In genomic region chr16:24537474-24538337, GRCh38 we compare ENCODE assay signal across 13 cellular contexts. TPM values are rescaled to one million over a fixed set of nuclear protein-coding genes. Genes with fewer than 3 reads are reported as not detected.
A peak's percentile ranks its signal among the peaks of the same experiment; 100 is the strongest.
DNase-seq lines count a peak whose midpoint lies in the region; ATAC-seq and TF ChIP-seq lines count a peak whose summit lies in the region.
"Had no signal": no experiment of that assay in that cellular context is flagged by ENCODE, and none has a peak within 500 bp of the region (broad histone marks: within the 10 kb centered on the region; RNA-seq: fewer than 3 reads in every experiment).

No MANE protein-coding gene starts in this region.

- peak; percentile 59 for DNase-seq in NCI-H2227 (lab: John Stamatoyannopoulos, UW; ENCODE audit: unreplicated experiment)
- no peak for DNase-seq in NCI-H2227 treated with DMSO at 0.1 percent for 48 hours (lab: John Stamatoyannopoulos, UW)
- peak; percentile 12 for DNase-seq in GM23338 (ENCODE audit: low spot score)
- no peak for DNase-seq in T-helper 17 cell
- DNase-seq in mesendoderm: no peak
- DNase-seq in stimulated activated CD4-positive, alpha-beta T cell treated with anti-CD3 and anti-CD28 coated beads, Interleukin-1b, Interleukin-23, amount 100 ng/mL, for 48 hours: no peak
- DNase-seq: activated naive CD4-positive, alpha-beta T cell; mucosa of descending colon; retina; substantia nigra; WERI-Rb-1 had no signal

- no peaks in the 10 kb centered on the region for H3K9me2 ChIP-seq in GM23338 (ENCODE audit: insufficient read depth)

- no peak overlapping the region for H3K9ac ChIP-seq in mesendoderm (ENCODE audit: low read length)

- H3K4me3 Mint-ChIP-seq in GM23338 (peak overlapping the region; percentile 24; the same call in 2 of the 3 replicates), T-helper 17 cell (peak overlapping the region; percentile 79)

- no peak overlapping the region for H3K4me3 ChIP-seq in GM23338
- no peak overlapping the region for H3K4me3 ChIP-seq in mesendoderm (ENCODE audit: low read length)
- H3K4me3 ChIP-seq: mucosa of descending colon had no signal

- H4K5ac ChIP-seq in mesendoderm (ENCODE audit: low read length): no peak overlapping the region

- H3K18ac ChIP-seq in mesendoderm (ENCODE audit: low read length): no peak overlapping the region

- peaks cover 10% of the 10 kb centered on the region for H3K4me1 Mint-ChIP-seq in GM23338
- peaks cover 22% of the 10 kb centered on the region for H3K4me1 Mint-ChIP-seq in T-helper 17 cell

- no CpG with 5 or more reads among the region's 16 CpGs for WGBS in mesendoderm (ENCODE audit: extremely low coverage, insufficient coverage, low lambda C conversion rate)

- H2BK120ac ChIP-seq in mesendoderm (ENCODE audit: low read depth, low read length): no peak overlapping the region

- no peaks in the 10 kb centered on the region for H3K9me3 ChIP-seq in T-helper 17 cell (ENCODE audit: control insufficient read depth, low read length, poor library complexity, severe bottlenecking)
- H3K9me3 ChIP-seq: mucosa of descending colon had no signal

- peak overlapping the region; percentile 15 for H3K56ac ChIP-seq in mesendoderm (ENCODE audit: low read length)

- H3K27ac ChIP-seq in GM23338 (ENCODE audit: low read depth): no peak overlapping the region
- H3K27ac ChIP-seq in mesendoderm (ENCODE audit: low read depth, low read length): no peak overlapping the region

- H3K4me2 ChIP-seq in GM23338: no peak overlapping the region
- no peak overlapping the region for H3K4me2 ChIP-seq in mesendoderm (ENCODE audit: low read length)

- peaks cover 15% of the 10 kb centered on the region for H4K20me1 ChIP-seq in GM23338 (replicated peaks; ENCODE audit: insufficient read depth)

- H2BK15ac ChIP-seq in mesendoderm (replicated peaks; ENCODE audit: low read depth): no peak overlapping the region

- H3K79me1 ChIP-seq in mesendoderm (ENCODE audit: low read length): no peaks in the 10 kb centered on the region

- H3K36me3 ChIP-seq in GM23338 (ENCODE audit: insufficient read depth) (no peaks in the 10 kb centered on the region), mesendoderm (ENCODE audit: control insufficient read depth, insufficient read depth, low read length) (no peaks in the 10 kb centered on the region)

- H3F3A ChIP-seq in GM23338 (replicated peaks; ENCODE audit: low read depth): no peaks in the 10 kb centered on the region

- H2AK5ac ChIP-seq in mesendoderm (ENCODE audit: low read length): no peak overlapping the region

- peaks cover 18% of the 10 kb centered on the region for H3K4me1 ChIP-seq in GM23338 (ENCODE audit: insufficient read depth)
- peaks cover 2% of the 10 kb centered on the region for H3K4me1 ChIP-seq in mesendoderm (ENCODE audit: control insufficient read depth, low read depth, low read length)

- no peak overlapping the region for H2AFZ ChIP-seq in GM23338

- H3K27me3 ChIP-seq in GM23338 (ENCODE audit: insufficient read depth) (no peaks in the 10 kb centered on the region), mesendoderm (ENCODE audit: insufficient read depth, low read length, poor library complexity) (no peaks in the 10 kb centered on the region)

- peaks cover 12% of the 10 kb centered on the region; the same call in 2 of the 3 replicates for H3K36me3 Mint-ChIP-seq in GM23338 (ENCODE audit: low read depth)
- H3K36me3 Mint-ChIP-seq in T-helper 17 cell (ENCODE audit: low read depth): peaks cover 4% of the 10 kb centered on the region

- H3K23ac ChIP-seq in mesendoderm (ENCODE audit: low read length): no peak overlapping the region

- H3K9me3 Mint-ChIP-seq in GM23338: no peaks in the 10 kb centered on the region; the same call in 2 of the 3 replicates

- H2BK5ac ChIP-seq in mesendoderm (ENCODE audit: low read length): no peak overlapping the region

- no peak for TF ChIP-seq CTCF in GM23338 (conservative IDR thresholded peaks at IDR 0.05; ENCODE audit: low read depth in 2 of 2)

- H4K8ac ChIP-seq in mesendoderm (ENCODE audit: low read depth, low read length): no peak overlapping the region

- ATAC-seq in GM23338: no peak
- no peak for ATAC-seq in T-helper 17 cell
- no peak for ATAC-seq in HG03139 (IDR thresholded peaks at IDR 0.05; ENCODE audit: unreplicated experiment)
- ATAC-seq in GM21447 (IDR thresholded peaks at IDR 0.05; ENCODE audit: unreplicated experiment): no peak
- ATAC-seq: mucosa of descending colon had no signal

- H3K27me3 Mint-ChIP-seq in GM23338 (ENCODE audit: insufficient read depth, low read depth, poor library complexity) (peaks cover 7% of the 10 kb centered on the region), T-helper 17 cell (peaks cover 2% of the 10 kb centered on the region)

- H3K79me2 ChIP-seq in GM23338 (replicated peaks; ENCODE audit: insufficient read depth) (peaks cover 29% of the 10 kb centered on the region), mesendoderm (ENCODE audit: control insufficient read depth, insufficient read depth, low read length) (peaks cover 29% of the 10 kb centered on the region)

- H3K27ac Mint-ChIP-seq in GM23338 (no peak overlapping the region), T-helper 17 cell (peak overlapping the region; percentile 98)

- no peak overlapping the region for H3K4ac ChIP-seq in mesendoderm (ENCODE audit: low read depth, low read length)

TF ChIP-seq in GM23338, 12 proteins besides CTCF, POLR2A, EP300 and RAD21 (continues in another document):
- no peak for TF ChIP-seq STAT1 (IDR thresholded peaks at IDR 0.05; ENCODE audit: unreplicated experiment)
- TF ChIP-seq EZH2 (IDR thresholded peaks at IDR 0.05; ENCODE audit: low read depth, unreplicated experiment): no peak
- TF ChIP-seq EZH2phosphoT487 (IDR thresholded peaks at IDR 0.05; ENCODE audit: unreplicated experiment): no peak
- no peak for TF ChIP-seq ZNF114 (CRISPR knock-in tag; IDR thresholded peaks at IDR 0.05)
- no peak for TF ChIP-seq JUNB (IDR thresholded peaks at IDR 0.05; ENCODE audit: unreplicated experiment)
- no peak for TF ChIP-seq CREB1 (CRISPR knock-in tag; IDR thresholded peaks at IDR 0.05; ENCODE audit: low read depth)
- TF ChIP-seq, protein P1, sequence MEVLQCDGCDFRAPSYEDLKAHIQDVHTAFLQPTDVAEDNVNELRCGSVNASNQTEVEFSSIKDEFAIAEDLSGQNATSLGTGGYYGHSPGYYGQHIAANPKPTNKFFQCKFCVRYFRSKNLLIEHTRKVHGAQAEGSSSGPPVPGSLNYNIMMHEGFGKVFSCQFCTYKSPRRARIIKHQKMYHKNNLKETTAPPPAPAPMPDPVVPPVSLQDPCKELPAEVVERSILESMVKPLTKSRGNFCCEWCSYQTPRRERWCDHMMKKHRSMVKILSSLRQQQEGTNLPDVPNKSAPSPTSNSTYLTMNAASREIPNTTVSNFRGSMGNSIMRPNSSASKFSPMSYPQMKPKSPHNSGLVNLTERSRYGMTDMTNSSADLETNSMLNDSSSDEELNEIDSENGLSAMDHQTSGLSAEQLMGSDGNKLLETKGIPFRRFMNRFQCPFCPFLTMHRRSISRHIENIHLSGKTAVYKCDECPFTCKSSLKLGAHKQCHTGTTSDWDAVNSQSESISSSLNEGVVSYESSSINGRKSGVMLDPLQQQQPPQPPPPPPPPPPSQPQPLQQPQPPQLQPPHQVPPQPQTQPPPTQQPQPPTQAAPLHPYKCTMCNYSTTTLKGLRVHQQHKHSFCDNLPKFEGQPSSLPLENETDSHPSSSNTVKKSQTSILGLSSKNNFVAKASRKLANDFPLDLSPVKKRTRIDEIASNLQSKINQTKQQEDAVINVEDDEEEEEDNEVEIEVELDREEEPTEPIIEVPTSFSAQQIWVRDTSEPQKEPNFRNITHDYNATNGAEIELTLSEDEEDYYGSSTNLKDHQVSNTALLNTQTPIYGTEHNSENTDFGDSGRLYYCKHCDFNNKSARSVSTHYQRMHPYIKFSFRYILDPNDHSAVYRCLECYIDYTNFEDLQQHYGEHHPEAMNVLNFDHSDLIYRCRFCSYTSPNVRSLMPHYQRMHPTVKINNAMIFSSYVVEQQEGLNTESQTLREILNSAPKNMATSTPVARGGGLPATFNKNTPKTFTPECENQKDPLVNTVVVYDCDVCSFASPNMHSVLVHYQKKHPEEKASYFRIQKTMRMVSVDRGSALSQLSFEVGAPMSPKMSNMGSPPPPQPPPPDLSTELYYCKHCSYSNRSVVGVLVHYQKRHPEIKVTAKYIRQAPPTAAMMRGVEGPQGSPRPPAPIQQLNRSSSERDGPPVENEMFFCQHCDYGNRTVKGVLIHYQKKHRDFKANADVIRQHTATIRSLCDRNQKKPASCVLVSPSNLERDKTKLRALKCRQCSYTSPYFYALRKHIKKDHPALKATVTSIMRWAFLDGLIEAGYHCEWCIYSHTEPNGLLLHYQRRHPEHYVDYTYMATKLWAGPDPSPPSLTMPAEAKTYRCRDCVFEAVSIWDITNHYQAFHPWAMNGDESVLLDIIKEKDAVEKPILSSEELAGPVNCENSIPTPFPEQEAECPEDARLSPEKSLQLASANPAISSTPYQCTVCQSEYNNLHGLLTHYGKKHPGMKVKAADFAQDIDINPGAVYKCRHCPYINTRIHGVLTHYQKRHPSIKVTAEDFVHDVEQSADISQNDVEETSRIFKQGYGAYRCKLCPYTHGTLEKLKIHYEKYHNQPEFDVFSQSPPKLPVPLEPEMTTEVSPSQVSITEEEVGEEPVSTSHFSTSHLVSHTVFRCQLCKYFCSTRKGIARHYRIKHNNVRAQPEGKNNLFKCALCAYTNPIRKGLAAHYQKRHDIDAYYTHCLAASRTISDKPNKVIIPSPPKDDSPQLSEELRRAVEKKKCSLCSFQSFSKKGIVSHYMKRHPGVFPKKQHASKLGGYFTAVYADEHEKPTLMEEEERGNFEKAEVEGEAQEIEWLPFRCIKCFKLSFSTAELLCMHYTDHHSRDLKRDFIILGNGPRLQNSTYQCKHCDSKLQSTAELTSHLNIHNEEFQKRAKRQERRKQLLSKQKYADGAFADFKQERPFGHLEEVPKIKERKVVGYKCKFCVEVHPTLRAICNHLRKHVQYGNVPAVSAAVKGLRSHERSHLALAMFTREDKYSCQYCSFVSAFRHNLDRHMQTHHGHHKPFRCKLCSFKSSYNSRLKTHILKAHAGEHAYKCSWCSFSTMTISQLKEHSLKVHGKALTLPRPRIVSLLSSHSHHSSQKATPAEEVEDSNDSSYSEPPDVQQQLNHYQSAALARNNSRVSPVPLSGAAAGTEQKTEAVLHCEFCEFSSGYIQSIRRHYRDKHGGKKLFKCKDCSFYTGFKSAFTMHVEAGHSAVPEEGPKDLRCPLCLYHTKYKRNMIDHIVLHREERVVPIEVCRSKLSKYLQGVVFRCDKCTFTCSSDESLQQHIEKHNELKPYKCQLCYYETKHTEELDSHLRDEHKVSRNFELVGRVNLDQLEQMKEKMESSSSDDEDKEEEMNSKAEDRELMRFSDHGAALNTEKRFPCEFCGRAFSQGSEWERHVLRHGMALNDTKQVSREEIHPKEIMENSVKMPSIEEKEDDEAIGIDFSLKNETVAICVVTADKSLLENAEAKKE (CRISPR knock-in tag; IDR thresholded peaks at IDR 0.05): no peak

RNA-seq across cellular contexts. Expression of gene RBBP6, which starts 1.7 kb away (rescaled TPM):
- total RNA-seq in GM23338 (2014; rRNA removed; shearing (Covaris generic)): 72.7 and 88.9 TPM in 2 replicates
- 40.2 and 40.7 TPM in 2 replicates for polyA plus RNA-seq in GM23338 (2016; fragmentation: Nextera tagmentation; extraction: Ambion mirVana)
- total RNA-seq in T-helper 17 cell: 100 to 1,000 TPM; 122 to 153 TPM
- polyA plus RNA-seq in mesendoderm (2013, experiment 1 of 2): 56.7 TPM
- 54.7 TPM for polyA plus RNA-seq in mesendoderm (2013, experiment 2 of 2)

Comparison
In these comparisons a context has a peak if more than half of its experiments do, and no peak if none do; other contexts are left out.
1. DNase-seq: peak in NCI-H2227 (single experiment) and GM23338 (single experiment); none in NCI-H2227 treated with DMSO at 0.1 percent for 48 hours (single experiment), T-helper 17 cell (0 of 3), mesendoderm (single experiment) and stimulated activated CD4-positive, alpha-beta T cell treated with anti-CD3 and anti-CD28 coated beads, Interleukin-1b, Interleukin-23, amount 100 ng/mL, for 48 hours (single experiment).